Comparison of ENCODE assay signal across 18 cellular contexts in genomic region chr6:160238234-160238633, GRCh38. TPM values are rescaled to one million over a fixed set of nuclear protein-coding genes. Genes with fewer than 3 reads are reported as not detected.
DNase-seq lines count a peak whose midpoint lies in the region; ATAC-seq and TF ChIP-seq lines count a peak whose summit lies in the region.
"Had no signal": no experiment of that assay in that cellular context is flagged by ENCODE, and none has a peak within 500 bp of the region (broad histone marks: within the 10 kb centered on the region; RNA-seq: fewer than 3 reads in every experiment).

No MANE protein-coding gene starts in this region.

- no peak for TF ChIP-seq POLR2A in transverse colon (IDR thresholded peaks at IDR 0.05)

- H3K27me3 ChIP-seq in transverse colon: no peaks in the 10 kb centered on the region
- H3K27me3 ChIP-seq: BE2C, ovary had no signal

- no peaks in the 10 kb centered on the region for H3K36me3 ChIP-seq in transverse colon
- H3K36me3 ChIP-seq: BE2C, ovary had no signal

- H3K9me3 Mint-ChIP-seq in chondrocyte (ENCODE audit: low read depth): peaks cover 22% of the 10 kb centered on the region

- no peak for TF ChIP-seq EP300 in transverse colon (IDR thresholded peaks at IDR 0.05; ENCODE audit: low read depth)

- no peak overlapping the region for H3K4me3 ChIP-seq in transverse colon
- H3K4me3 ChIP-seq: GM12878, ovary, SK-N-MC had no signal

- WGBS in transverse colon (ENCODE audit: low coverage in 1 of 2), 2 donors: 21 to 25% methylated on average over 2 of the region's 2 CpGs

- in situ Hi-C loops in transverse colon (cut with MboI; ENCODE audit: low pct_ligation_motif_present in 1 of 4, low pct_unique_long_range_greater_than_20kb in 1 of 4, low sequenced_read_pairs in 3 of 4): no loop called here

- H3K4me3 Mint-ChIP-seq in chondrocyte (ENCODE audit: unreplicated experiment): no peak overlapping the region
- H3K4me3 Mint-ChIP-seq: naive B cell; stimulated activated naive CD8-positive, alpha-beta T cell treated with anti-CD3 and anti-CD28 coated beads, Interleukin-15, amount 100 ng/mL, for 72 hours had no signal

- DNase-seq in M059J (ENCODE audit: low read depth): peak; percentile 33
- DNase-seq in chondrocyte (ENCODE audit: low spot score): no peak
- DNase-seq in left colon: no peak
- no peak for DNase-seq in transverse colon
- DNase-seq in NCI-H82 (lab: John Stamatoyannopoulos, UW): no peak
- DNase-seq in effector CD8-positive, alpha-beta T cell (lab: John Stamatoyannopoulos, UW): no peak
- DNase-seq: BE2C; GDM1; KG1; naive B cell; NCI-H1048; NCI-H69; ovary; stimulated activated naive CD8-positive, alpha-beta T cell treated with anti-CD3 and anti-CD28 coated beads, Interleukin-15, amount 100 ng/mL, for 72 hours had no signal

- H3K36me3 Mint-ChIP-seq in chondrocyte (ENCODE audit: low read depth): no peaks in the 10 kb centered on the region

- H3K9me3 ChIP-seq in transverse colon: no peaks in the 10 kb centered on the region
- H3K9me3 ChIP-seq: BE2C, ovary had no signal

- H3K27me3 Mint-ChIP-seq in chondrocyte (ENCODE audit: low read depth): no peaks in the 10 kb centered on the region

- peaks cover 23% of the 10 kb centered on the region for H3K4me1 Mint-ChIP-seq in chondrocyte (ENCODE audit: low read depth)
- H3K4me1 Mint-ChIP-seq: naive B cell; stimulated activated naive CD8-positive, alpha-beta T cell treated with anti-CD3 and anti-CD28 coated beads, Interleukin-15, amount 100 ng/mL, for 72 hours had no signal

- intact Hi-C loops in left colon (cut with DNase I, micrococcal nuclease): no loop called here
- intact Hi-C loops in transverse colon (cut with DNase I; ENCODE audit: low total_unique reads): no loop called here

- TF ChIP-seq CTCF in chondrocyte (IDR thresholded peaks at IDR 0.05) (no peak), transverse colon (IDR thresholded peaks at IDR 0.05) (no peak)

- peak overlapping the region; percentile 66 to 79 (median 72) for H3K27ac ChIP-seq in transverse colon
- H3K27ac ChIP-seq: ovary, SK-N-MC had no signal

- H3K27ac Mint-ChIP-seq in chondrocyte (ENCODE audit: unreplicated experiment): peak overlapping the region; percentile 80
- H3K27ac Mint-ChIP-seq: naive B cell; stimulated activated naive CD8-positive, alpha-beta T cell treated with anti-CD3 and anti-CD28 coated beads, Interleukin-15, amount 100 ng/mL, for 72 hours had no signal

- peaks cover 0 to 24% (median 13%) of the 10 kb centered on the region in 4 donors for H3K4me1 ChIP-seq in transverse colon
- H3K4me1 ChIP-seq: BE2C had no signal

- ATAC-seq in left colon (peak; percentile 40), HG02642 (IDR thresholded peaks at IDR 0.05; ENCODE audit: poor library complexity, unreplicated experiment) (no peak)
- ATAC-seq: GM12878; stimulated activated naive CD8-positive, alpha-beta T cell treated with anti-CD3 and anti-CD28 coated beads, Interleukin-15, amount 100 ng/mL, for 72 hours had no signal

RNA-seq across cellular contexts. Expression of gene SLC22A2, which starts 20.4 kb away (rescaled TPM):
- total RNA-seq in M059J (2014; rRNA removed; shearing (Covaris generic)): not detected in 2 replicates
- total RNA-seq in chondrocyte (not detected in 3 replicates), left colon (not detected), transverse colon (not detected)
- total RNA-seq: GM12878, lower leg skin had no signal
